Comparison of ENCODE assay signal across 30 cellular contexts in genomic region chr16:49846800-49847199, GRCh38. TPM values are rescaled to one million over a fixed set of nuclear protein-coding genes. Genes with fewer than 3 reads are reported as not detected.
"Had no signal": no experiment of that assay in that cellular context is flagged by ENCODE, and none has a peak within 500 bp of the region (broad histone marks: within the 10 kb centered on the region; RNA-seq: fewer than 3 reads in every experiment).

No MANE protein-coding gene starts in this region.

- H3K27ac ChIP-seq: left lung, lower lobe of right lung, pancreas, prostate gland, skin epidermis, stomach, testis, thyroid gland, transverse colon, upper lobe of left lung, vagina had no signal

- H3K27me3 ChIP-seq: pancreas, testis, thyroid gland, transverse colon, upper lobe of left lung, vagina had no signal

- H3K4me3 ChIP-seq: left lung, lower lobe of right lung, pancreas, prostate gland, skin epidermis, stomach, testis, thyroid gland, transverse colon, upper lobe of left lung, vagina had no signal

- H3K36me3 Mint-ChIP-seq: immature natural killer cell; mesothelial cell of epicardium; naive B cell; natural killer cell; stimulated activated naive B cell treated with anti-CD40 and anti-IgM and Interleukin-4, amounts not matched to agents 10 μg/mL and 1 μg/mL and 100 μg/mL, for 72 hours had no signal

- ATAC-seq: left colon; left lung; lower lobe of right lung; natural killer cell; pancreas; right cardiac atrium; sciatic nerve; stimulated activated naive B cell treated with anti-CD40 and anti-IgM and Interleukin-4, amounts not matched to agents 10 μg/mL and 1 μg/mL and 100 μg/mL, for 72 hours; stimulated activated naive CD8-positive, alpha-beta T cell treated with anti-CD3 and anti-CD28 coated beads, Interleukin-15, Interleukin-2, amounts not matched to agents 100 U/mL and 50 U/mL, for 24 hours had no signal

- H3K4me1 ChIP-seq: pancreas had no signal

- H3K9me3 ChIP-seq: left lung, lower lobe of right lung, pancreas, prostate gland, stomach, testis, thyroid gland, transverse colon, upper lobe of left lung, vagina had no signal

- DNase-seq: immature natural killer cell; kidney; left colon; left lung; lower lobe of right lung; mammary epithelial cell; mesenchymal stem cell; naive B cell; natural killer cell; nephron progenitor cell; pancreas; posterior cingulate gyrus; retina; right cardiac atrium; stimulated activated CD4-positive, alpha-beta T cell treated with anti-CD3 and anti-CD28 coated beads, Interleukin-12 subunit alpha, Interleukin-12 subunit beta, amount 100 ng/mL, for 4 hours; stimulated activated CD4-positive, alpha-beta T cell treated with anti-CD3 and anti-CD28 coated beads, Interleukin-15, amount 100 ng/mL, for 24 hours; stimulated activated CD4-positive, alpha-beta T cell treated with anti-CD3 and anti-CD28 coated beads, Interleukin-2, amount 100 ng/mL, for 24 hours; stimulated activated CD4-positive, alpha-beta T cell treated with anti-CD3 and anti-CD28 coated beads, Interleukin-4, amount 100 ng/mL, for 1 hour; stimulated activated naive B cell treated with anti-CD40 and anti-IgM and Interleukin-4, amounts not matched to agents 10 μg/mL and 1 μg/mL and 100 μg/mL, for 72 hours; stimulated activated naive CD8-positive, alpha-beta T cell treated with anti-CD3 and anti-CD28 coated beads, Interleukin-15, Interleukin-2, amounts not matched to agents 100 U/mL and 50 U/mL, for 24 hours; stomach; testis; thyroid gland; transverse colon; upper lobe of left lung had no signal

- H3K9me3 Mint-ChIP-seq: immature natural killer cell; mesothelial cell of epicardium; naive B cell; natural killer cell; nephron progenitor cell; stimulated activated naive B cell treated with anti-CD40 and anti-IgM and Interleukin-4, amounts not matched to agents 10 μg/mL and 1 μg/mL and 100 μg/mL, for 72 hours had no signal

- H3K36me3 ChIP-seq: left lung, lower lobe of right lung, pancreas, prostate gland, stomach, thyroid gland, transverse colon, upper lobe of left lung, vagina had no signal

- H3K4me3 Mint-ChIP-seq: immature natural killer cell; mesothelial cell of epicardium; naive B cell; natural killer cell; nephron progenitor cell; stimulated activated naive B cell treated with anti-CD40 and anti-IgM and Interleukin-4, amounts not matched to agents 10 μg/mL and 1 μg/mL and 100 μg/mL, for 72 hours had no signal

- H3K4me1 Mint-ChIP-seq: immature natural killer cell; naive B cell; natural killer cell; stimulated activated naive B cell treated with anti-CD40 and anti-IgM and Interleukin-4, amounts not matched to agents 10 μg/mL and 1 μg/mL and 100 μg/mL, for 72 hours had no signal

- H3K27ac Mint-ChIP-seq: immature natural killer cell; mesothelial cell of epicardium; natural killer cell; nephron progenitor cell; stimulated activated naive B cell treated with anti-CD40 and anti-IgM and Interleukin-4, amounts not matched to agents 10 μg/mL and 1 μg/mL and 100 μg/mL, for 72 hours had no signal

RNA-seq across cellular contexts. Expression of gene ZNF423, which starts 9.1 kb away (rescaled TPM):
- total RNA-seq: natural killer cell had no signal
- polyA plus RNA-seq: immature natural killer cell had no signal
